ENCODE assay signal across 1 cellular context in the genomic region with DNA sequence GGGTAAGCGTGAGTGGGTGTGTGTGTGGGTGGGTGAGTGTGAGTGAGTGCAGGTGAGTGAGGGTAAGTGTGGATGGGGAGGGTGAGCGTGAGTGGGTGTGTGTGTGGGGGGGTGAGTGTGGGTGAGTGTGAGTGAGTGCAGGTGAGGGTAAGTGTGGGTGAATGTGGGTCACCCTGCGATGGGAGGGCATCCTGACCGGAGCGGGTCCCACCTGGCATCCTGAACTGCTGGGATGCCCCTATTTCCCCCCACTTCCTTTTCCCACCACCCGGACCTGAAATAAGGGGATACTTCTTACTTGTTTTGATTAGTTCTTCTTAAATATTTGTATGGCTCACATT.
A peak's percentile ranks its signal among the peaks of the same experiment; 100 is the strongest.
TF ChIP-seq lines count a peak whose summit lies in the region.

No MANE protein-coding gene starts in this region.

TF ChIP-seq in HEK293, 187 proteins besides CTCF, POLR2A, EP300 and RAD21:
- TF ChIP-seq, protein P1, sequence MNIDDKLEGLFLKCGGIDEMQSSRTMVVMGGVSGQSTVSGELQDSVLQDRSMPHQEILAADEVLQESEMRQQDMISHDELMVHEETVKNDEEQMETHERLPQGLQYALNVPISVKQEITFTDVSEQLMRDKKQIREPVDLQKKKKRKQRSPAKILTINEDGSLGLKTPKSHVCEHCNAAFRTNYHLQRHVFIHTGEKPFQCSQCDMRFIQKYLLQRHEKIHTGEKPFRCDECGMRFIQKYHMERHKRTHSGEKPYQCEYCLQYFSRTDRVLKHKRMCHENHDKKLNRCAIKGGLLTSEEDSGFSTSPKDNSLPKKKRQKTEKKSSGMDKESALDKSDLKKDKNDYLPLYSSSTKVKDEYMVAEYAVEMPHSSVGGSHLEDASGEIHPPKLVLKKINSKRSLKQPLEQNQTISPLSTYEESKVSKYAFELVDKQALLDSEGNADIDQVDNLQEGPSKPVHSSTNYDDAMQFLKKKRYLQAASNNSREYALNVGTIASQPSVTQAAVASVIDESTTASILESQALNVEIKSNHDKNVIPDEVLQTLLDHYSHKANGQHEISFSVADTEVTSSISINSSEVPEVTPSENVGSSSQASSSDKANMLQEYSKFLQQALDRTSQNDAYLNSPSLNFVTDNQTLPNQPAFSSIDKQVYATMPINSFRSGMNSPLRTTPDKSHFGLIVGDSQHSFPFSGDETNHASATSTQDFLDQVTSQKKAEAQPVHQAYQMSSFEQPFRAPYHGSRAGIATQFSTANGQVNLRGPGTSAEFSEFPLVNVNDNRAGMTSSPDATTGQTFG (tag by site-specific recombination; IDR thresholded peaks at IDR 0.05; ENCODE audit: borderline replicate concordance) = no peak
- 0 out of 2 replicates have a peak, but pooled peaks have one; percentile 12 for TF ChIP-seq GLI4 (tag by site-specific recombination; IDR thresholded peaks at IDR 0.05)
- TF ChIP-seq, protein P2, sequence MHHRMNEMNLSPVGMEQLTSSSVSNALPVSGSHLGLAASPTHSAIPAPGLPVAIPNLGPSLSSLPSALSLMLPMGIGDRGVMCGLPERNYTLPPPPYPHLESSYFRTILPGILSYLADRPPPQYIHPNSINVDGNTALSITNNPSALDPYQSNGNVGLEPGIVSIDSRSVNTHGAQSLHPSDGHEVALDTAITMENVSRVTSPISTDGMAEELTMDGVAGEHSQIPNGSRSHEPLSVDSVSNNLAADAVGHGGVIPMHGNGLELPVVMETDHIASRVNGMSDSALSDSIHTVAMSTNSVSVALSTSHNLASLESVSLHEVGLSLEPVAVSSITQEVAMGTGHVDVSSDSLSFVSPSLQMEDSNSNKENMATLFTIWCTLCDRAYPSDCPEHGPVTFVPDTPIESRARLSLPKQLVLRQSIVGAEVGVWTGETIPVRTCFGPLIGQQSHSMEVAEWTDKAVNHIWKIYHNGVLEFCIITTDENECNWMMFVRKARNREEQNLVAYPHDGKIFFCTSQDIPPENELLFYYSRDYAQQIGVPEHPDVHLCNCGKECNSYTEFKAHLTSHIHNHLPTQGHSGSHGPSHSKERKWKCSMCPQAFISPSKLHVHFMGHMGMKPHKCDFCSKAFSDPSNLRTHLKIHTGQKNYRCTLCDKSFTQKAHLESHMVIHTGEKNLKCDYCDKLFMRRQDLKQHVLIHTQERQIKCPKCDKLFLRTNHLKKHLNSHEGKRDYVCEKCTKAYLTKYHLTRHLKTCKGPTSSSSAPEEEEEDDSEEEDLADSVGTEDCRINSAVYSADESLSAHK (tag by site-specific recombination; IDR thresholded peaks at IDR 0.05) = no peak
- 0 out of 2 replicates have a peak, but pooled peaks have one; percentile 32 for TF ChIP-seq ZFP69B (tag by site-specific recombination; IDR thresholded peaks at IDR 0.05)
- no peak for TF ChIP-seq SETDB1 (IDR thresholded peaks at IDR 0.05; ENCODE audit: insufficient read length, low read length)
- TF ChIP-seq, protein P3, sequence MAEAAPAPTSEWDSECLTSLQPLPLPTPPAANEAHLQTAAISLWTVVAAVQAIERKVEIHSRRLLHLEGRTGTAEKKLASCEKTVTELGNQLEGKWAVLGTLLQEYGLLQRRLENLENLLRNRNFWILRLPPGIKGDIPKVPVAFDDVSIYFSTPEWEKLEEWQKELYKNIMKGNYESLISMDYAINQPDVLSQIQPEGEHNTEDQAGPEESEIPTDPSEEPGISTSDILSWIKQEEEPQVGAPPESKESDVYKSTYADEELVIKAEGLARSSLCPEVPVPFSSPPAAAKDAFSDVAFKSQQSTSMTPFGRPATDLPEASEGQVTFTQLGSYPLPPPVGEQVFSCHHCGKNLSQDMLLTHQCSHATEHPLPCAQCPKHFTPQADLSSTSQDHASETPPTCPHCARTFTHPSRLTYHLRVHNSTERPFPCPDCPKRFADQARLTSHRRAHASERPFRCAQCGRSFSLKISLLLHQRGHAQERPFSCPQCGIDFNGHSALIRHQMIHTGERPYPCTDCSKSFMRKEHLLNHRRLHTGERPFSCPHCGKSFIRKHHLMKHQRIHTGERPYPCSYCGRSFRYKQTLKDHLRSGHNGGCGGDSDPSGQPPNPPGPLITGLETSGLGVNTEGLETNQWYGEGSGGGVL (tag by site-specific recombination; IDR thresholded peaks at IDR 0.05) = 0 out of 2 replicates have a peak, but pooled peaks have one; percentile 20
- TF ChIP-seq ZNF521 (tag by site-specific recombination; IDR thresholded peaks at IDR 0.05) = no peak
- TF ChIP-seq ZXDB (tag by site-specific recombination; IDR thresholded peaks at IDR 0.05) = no peak
TF ChIP-seq in HEK293: peak in this region for 3.
